In the genomic region with DNA sequence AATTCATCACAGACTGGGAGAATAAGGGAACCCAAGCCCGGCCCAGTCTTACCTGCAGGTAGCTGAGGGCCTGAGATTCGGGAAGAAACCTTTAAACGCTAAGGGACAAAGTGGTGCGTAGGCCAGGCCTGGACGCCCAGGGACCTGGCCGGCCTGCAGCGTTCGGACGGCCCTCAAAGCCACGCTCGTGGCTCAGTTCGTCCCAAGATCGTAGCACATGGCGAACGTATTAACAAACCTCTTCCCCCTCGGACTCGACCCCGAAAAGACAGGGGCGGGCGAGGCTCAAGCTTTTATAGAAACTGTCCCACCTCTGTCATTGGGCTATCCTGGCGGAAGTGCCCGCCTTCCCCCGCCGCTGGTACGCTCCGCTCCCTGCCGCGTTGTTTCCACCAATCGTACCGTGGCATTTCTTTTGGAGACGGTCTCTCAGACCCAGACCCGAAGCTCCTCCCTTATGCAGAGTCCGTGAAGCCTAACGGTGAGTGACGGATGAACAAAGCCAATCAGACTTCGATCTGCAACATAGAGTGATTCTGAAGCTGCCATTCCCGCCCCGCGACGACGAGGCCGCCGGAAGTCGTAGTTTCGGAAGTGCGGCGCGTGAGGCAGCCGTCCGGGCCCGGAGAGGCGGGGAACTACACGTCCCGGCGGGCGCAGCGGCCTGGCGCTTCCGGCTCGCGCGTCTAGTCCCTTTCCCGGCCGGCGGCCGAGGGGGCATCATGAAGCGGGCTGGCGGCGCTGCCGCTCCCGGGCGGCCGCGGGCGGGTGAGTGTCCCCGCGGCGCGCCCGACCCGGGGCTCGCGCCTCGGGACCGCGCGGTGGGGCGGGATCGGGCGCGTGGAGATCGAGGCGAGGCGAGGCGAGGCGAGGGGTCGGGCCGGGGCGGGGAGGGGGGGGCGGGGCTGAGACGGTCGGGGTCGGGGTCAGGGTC, we compare ENCODE assay signal across 8 cellular contexts. TPM values are rescaled to one million over a fixed set of nuclear protein-coding genes. Genes with fewer than 3 reads are reported as not detected.
DNase-seq lines count a peak whose midpoint lies in the region; ATAC-seq and TF ChIP-seq lines count a peak whose summit lies in the region.

Gene TRAF7 (plus strand): TSS at position 692 of the 934 bp plus-strand sequence. CDS start 8,139 bp downstream, outside the sequence.

- H3K27ac Mint-ChIP-seq in natural killer cell, result peak within 1 kb of the TSS; percentile 87

- no peaks in the 10 kb centered on the region for H3K36me3 Mint-ChIP-seq in natural killer cell

- peaks cover 30 to 61% of the 10 kb centered on the region in 2 donors for H3K4me1 Mint-ChIP-seq in natural killer cell

- peaks cover 22% of the 10 kb centered on the region for H3K36me3 ChIP-seq in H7 (replicated peaks; ENCODE audit: control insufficient read depth, insufficient read depth, low read length)

- ATAC-seq in natural killer cell, result peak; percentile 90 to 98 (median 91)

- no peaks in the 10 kb centered on the region for H3K27me3 Mint-ChIP-seq in natural killer cell (ENCODE audit: low read depth in 2 of 2)

- H3K27me3 ChIP-seq in H7 (ENCODE audit: control insufficient read depth, insufficient read depth, low read length), result no peaks in the 10 kb centered on the region; the same call in 1 of the 2 replicates

- H3K4me3 Mint-ChIP-seq in natural killer cell, result peak within 1 kb of the TSS; percentile 97

- no peak for TF ChIP-seq CTCF in natural killer cell (IDR thresholded peaks at IDR 0.05)

- DNase-seq in ELF-1 (ENCODE audit: low read depth, low spot score) (peak; percentile 100), H7 (peak; percentile 99), M059J (ENCODE audit: low read depth) (peak; percentile 100), SHP77 (lab: John Stamatoyannopoulos, UW) (peak; percentile 99 to 100), fibroblast of peridontal ligament (ENCODE audit: extremely low read depth) (peak; percentile 100), natural killer cell (peak; percentile 94)
- DNase-seq in activated effector memory CD4-positive, alpha-beta T cell treated with Interleukin-2 at 50 U/mL for 16 hours, result peak; percentile 96
- peak; percentile 100 for DNase-seq in stimulated activated naive CD4-positive, alpha-beta T cell treated with Interleukin-2 at 50 U/mL for 16 hours (lab: John Stamatoyannopoulos, UW)

- intact Hi-C loops in natural killer cell (cut with micrococcal nuclease), result loop anchor here (1.0 to 10.0 kb wide), 3 partner anchors 59 to 132 kb away; partner anchors contain the start of genes BRICD5, NTHL1, PGP and TSC2

- H3K9me3 Mint-ChIP-seq in natural killer cell, result no peaks in the 10 kb centered on the region

- H3K4me3 ChIP-seq in H7 (ENCODE audit: insufficient read depth, low read depth, low read length), result peak within 1 kb of the TSS; percentile 99

RNA-seq across cellular contexts. Expression of gene TRAF7, which starts in this region (rescaled TPM):
- 147 and 153 TPM in 2 replicates for total RNA-seq in H7 (2014; rRNA removed; shearing (Covaris generic))
- total RNA-seq in M059J (2014; rRNA removed; shearing (Covaris generic)), result 69.0 and 92.8 TPM in 2 replicates
- total RNA-seq in natural killer cell, result 10 to 100 TPM; 29.3 to 39.1 (median 37.3) TPM

Comparison
In these comparisons a context has a peak if more than half of its experiments do, and no peak if none do; other contexts are left out.
1. Peak in every context shown above with its lines: DNase-seq, ATAC-seq and H3K4me3 ChIP-seq.